ENCODE assay signal across 1 cellular context in the genomic region with DNA sequence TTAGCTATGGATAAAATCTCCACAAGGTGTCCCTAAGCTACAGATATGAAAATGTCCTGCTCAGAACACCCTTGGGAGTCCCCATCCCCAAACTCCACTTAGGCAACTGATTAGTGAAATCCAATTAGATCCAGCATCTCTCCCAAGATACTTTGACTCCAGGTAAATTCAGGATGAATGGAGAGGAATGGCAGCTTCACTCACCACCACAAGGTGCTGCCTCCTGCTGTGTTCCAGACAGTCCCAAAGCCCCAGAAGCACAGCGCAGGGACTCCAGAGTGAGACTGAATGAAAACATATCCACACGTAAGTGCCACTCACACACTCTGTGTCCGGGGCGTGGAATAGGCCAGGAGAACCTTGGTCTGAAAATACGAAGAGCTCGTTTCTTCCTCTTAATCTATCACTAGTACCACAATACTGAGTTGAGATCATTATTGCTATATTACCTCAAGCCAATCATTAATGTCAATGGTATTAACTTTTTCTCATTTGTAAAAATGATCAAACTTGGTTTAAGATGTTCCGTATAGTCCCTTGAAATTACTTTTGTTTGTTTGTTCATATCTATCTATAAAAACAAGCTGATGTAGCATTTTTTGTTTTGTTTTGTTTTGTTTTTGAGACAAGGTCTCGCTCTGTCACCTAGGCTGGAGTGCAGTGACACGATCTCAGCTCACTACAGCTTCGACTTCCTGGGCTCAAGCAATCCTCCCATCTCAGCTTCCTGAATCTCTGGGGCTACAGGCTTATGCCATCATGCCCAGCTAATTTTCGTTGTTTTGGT.
A peak's percentile ranks its signal among the peaks of the same experiment; 100 is the strongest.
TF ChIP-seq lines count a peak whose summit lies in the region.

No MANE protein-coding gene starts in this region.

TF ChIP-seq in HEK293, 187 proteins besides CTCF, POLR2A, EP300 and RAD21 (continued from another document):
- TF ChIP-seq, protein P1, sequence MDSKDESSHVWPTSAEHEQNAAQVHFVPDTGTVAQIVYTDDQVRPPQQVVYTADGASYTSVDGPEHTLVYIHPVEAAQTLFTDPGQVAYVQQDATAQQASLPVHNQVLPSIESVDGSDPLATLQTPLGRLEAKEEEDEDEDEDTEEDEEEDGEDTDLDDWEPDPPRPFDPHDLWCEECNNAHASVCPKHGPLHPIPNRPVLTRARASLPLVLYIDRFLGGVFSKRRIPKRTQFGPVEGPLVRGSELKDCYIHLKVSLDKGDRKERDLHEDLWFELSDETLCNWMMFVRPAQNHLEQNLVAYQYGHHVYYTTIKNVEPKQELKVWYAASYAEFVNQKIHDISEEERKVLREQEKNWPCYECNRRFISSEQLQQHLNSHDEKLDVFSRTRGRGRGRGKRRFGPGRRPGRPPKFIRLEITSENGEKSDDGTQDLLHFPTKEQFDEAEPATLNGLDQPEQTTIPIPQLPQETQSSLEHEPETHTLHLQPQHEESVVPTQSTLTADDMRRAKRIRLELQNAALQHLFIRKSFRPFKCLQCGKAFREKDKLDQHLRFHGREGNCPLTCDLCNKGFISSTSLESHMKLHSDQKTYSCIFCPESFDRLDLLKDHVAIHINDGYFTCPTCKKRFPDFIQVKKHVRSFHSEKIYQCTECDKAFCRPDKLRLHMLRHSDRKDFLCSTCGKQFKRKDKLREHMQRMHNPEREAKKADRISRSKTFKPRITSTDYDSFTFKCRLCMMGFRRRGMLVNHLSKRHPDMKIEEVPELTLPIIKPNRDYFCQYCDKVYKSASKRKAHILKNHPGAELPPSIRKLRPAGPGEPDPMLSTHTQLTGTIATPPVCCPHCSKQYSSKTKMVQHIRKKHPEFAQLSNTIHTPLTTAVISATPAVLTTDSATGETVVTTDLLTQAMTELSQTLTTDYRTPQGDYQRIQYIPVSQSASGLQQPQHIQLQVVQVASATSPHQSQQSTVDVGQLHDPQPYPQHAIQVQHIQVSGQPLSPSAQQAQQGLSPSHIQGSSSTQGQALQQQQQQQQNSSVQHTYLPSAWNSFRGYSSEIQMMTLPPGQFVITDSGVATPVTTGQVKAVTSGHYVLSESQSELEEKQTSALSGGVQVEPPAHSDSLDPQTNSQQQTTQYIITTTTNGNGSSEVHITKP (tag by site-specific recombination; IDR thresholded peaks at IDR 0.05) = no peak
- TF ChIP-seq ZIC2 (tag by site-specific recombination; IDR thresholded peaks at IDR 0.05) = 0 out of 2 replicates have a peak, but pooled peaks have one; percentile 14
